In the genomic region with DNA sequence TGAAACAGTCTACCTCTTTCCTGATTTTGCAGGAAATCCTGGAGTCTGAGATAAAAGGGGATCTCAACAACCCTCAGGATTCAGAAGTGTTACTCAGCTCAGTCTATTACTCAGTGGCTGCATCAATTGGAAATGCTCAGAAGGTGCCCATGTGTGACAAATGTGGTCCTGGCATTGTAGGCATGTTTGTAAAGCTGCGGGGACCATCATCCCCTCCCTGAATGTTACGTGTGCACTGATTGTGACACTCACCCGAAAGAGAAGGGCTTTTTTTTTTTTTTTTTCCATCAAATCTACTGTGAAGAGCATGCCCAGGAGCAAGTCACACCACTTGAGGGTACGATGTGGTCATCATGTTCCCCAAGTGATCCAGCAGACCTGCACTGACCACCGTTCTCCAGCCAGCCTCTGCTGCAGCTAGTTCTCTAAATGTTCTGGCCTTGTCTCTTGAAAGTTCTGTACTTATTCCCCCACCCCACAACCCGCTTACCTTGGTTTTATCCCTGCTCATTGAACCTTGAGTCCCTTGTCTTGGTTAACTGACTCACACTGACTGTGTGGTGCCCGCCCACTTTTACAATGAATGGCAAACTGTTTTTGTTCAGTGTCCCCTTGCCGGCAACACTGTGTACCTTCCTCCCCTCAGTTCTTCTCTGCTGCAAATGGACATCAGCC, we compare ENCODE assay signal across 1 cellular context.
A peak's percentile ranks its signal among the peaks of the same experiment; 100 is the strongest.
TF ChIP-seq lines count a peak whose summit lies in the region.

No MANE protein-coding gene starts in this region.

TF ChIP-seq in Ishikawa, 13 proteins besides CTCF, POLR2A, EP300 and RAD21 (continued from another document):
- TF ChIP-seq, protein P1, sequence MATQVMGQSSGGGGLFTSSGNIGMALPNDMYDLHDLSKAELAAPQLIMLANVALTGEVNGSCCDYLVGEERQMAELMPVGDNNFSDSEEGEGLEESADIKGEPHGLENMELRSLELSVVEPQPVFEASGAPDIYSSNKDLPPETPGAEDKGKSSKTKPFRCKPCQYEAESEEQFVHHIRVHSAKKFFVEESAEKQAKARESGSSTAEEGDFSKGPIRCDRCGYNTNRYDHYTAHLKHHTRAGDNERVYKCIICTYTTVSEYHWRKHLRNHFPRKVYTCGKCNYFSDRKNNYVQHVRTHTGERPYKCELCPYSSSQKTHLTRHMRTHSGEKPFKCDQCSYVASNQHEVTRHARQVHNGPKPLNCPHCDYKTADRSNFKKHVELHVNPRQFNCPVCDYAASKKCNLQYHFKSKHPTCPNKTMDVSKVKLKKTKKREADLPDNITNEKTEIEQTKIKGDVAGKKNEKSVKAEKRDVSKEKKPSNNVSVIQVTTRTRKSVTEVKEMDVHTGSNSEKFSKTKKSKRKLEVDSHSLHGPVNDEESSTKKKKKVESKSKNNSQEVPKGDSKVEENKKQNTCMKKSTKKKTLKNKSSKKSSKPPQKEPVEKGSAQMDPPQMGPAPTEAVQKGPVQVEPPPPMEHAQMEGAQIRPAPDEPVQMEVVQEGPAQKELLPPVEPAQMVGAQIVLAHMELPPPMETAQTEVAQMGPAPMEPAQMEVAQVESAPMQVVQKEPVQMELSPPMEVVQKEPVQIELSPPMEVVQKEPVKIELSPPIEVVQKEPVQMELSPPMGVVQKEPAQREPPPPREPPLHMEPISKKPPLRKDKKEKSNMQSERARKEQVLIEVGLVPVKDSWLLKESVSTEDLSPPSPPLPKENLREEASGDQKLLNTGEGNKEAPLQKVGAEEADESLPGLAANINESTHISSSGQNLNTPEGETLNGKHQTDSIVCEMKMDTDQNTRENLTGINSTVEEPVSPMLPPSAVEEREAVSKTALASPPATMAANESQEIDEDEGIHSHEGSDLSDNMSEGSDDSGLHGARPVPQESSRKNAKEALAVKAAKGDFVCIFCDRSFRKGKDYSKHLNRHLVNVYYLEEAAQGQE (IDR thresholded peaks at IDR 0.05; ENCODE audit: low read depth) = no peak
- peak; percentile 40; the same call in 1 of the 2 replicates for TF ChIP-seq TEAD4 (IDR thresholded peaks at IDR 0.05)
- TF ChIP-seq TCF12 (IDR thresholded peaks at IDR 0.05; ENCODE audit: low read depth) = peak; percentile 44
- 0 out of 2 replicates have a peak, but pooled peaks have one; percentile 44 for TF ChIP-seq NFIC (IDR thresholded peaks at IDR 0.05)
- no peak; the same call in 1 of the 2 replicates for TF ChIP-seq CEBPB (IDR thresholded peaks at IDR 0.05)
